27 cellular contexts compared by ENCODE assay signal in the genomic region with DNA sequence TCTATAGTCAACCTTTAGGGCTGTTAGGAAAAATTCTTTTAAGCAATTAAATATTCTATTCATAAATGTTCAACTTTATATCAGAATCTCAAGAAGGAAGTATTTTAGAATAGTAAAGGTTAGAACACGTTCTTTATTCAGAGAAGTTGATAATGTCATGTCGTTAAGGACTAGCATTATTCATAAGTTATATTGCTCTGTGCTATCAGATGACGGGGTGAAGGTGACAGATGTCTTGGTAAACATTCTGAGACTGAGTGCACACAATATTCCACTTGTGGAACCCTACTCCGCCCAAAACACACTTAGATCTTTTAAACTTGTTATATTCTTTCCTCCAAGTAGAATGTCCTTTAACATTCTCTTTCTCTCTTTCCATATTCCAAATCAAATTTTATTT.
"Had no signal": no experiment of that assay in that cellular context is flagged by ENCODE, and none has a peak within 500 bp of the region (broad histone marks: within the 10 kb centered on the region; RNA-seq: fewer than 3 reads in every experiment).

No MANE protein-coding gene starts in this region.

- H3K9me3 Mint-ChIP-seq: activated B cell treated with CpG ODN at 0.5 μM for 24 hours; activated CD4-positive, alpha-beta memory T cell treated with anti-CD3 and anti-CD28 coated beads, Interleukin-2, amount 10 ng/mL, durations not matched to agents 7 days and 5 days; brain; central memory CD8-positive, alpha-beta T cell; T-cell had no signal

- H3K27ac ChIP-seq: SK-N-MC had no signal

- H3K27me3 Mint-ChIP-seq: activated B cell treated with CpG ODN at 0.5 μM for 24 hours; activated CD4-positive, alpha-beta memory T cell treated with anti-CD3 and anti-CD28 coated beads, Interleukin-2, amount 10 ng/mL, durations not matched to agents 7 days and 5 days; brain; central memory CD8-positive, alpha-beta T cell; T-cell had no signal

- H3K4me3 ChIP-seq: SK-N-MC had no signal

- ATAC-seq: Panc1, Right ventricle myocardium inferior, T-cell had no signal

- H3K4me1 Mint-ChIP-seq: brain had no signal

- H3K27ac Mint-ChIP-seq: activated B cell treated with CpG ODN at 0.5 μM for 24 hours; activated CD4-positive, alpha-beta memory T cell treated with anti-CD3 and anti-CD28 coated beads, Interleukin-2, amount 10 ng/mL, durations not matched to agents 7 days and 5 days; brain; T-cell had no signal

- DNase-seq: activated B cell treated with CpG ODN at 0.5 μM for 24 hours; activated CD4-positive, alpha-beta memory T cell treated with anti-CD3 and anti-CD28 coated beads, Interleukin-2, amount 10 ng/mL, durations not matched to agents 7 days and 5 days; activated CD4-positive, alpha-beta T cell treated with anti-CD3 and anti-CD28 coated beads for 1 hour; activated CD4-positive, alpha-beta T cell treated with anti-CD3 and anti-CD28 coated beads, Interleukin-2, amount 50 U/mL, for 1 hour; activated naive CD4-positive, alpha-beta T cell treated with anti-CD3 and anti-CD28 coated beads, Interleukin-2, amount 50 U/mL, for 16 hours; activated T-cell treated with anti-CD3 and anti-CD28 coated beads for 4 hours; amygdala; MM.1S; NCI-H1105; NCI-H1436; NCI-H1694 treated with DMSO at 0.1 percent for 48 hours; NCI-H2029 treated with DMSO at 0.1 percent for 48 hours; NCI-H226; NCI-H526 treated with DMSO at 0.1 percent for 48 hours; NK-92 treated with Interleukin-12 subunit alpha and Interleukin-12 subunit beta, amount 100 ng/mL, for 24 hours; OCI-M1; RPMI8226; T-cell; T-helper 2 cell; T1000 had no signal

- FAIRE-seq: astrocyte, TTC549 had no signal

- H3K4me3 Mint-ChIP-seq: activated B cell treated with CpG ODN at 0.5 μM for 24 hours; activated CD4-positive, alpha-beta memory T cell treated with anti-CD3 and anti-CD28 coated beads, Interleukin-2, amount 10 ng/mL, durations not matched to agents 7 days and 5 days; brain; central memory CD8-positive, alpha-beta T cell; T-cell had no signal
